In genomic region chr11:115941481-115941993, GRCh38 we compare ENCODE assay signal across 11 cellular contexts.
DNase-seq lines count a peak whose midpoint lies in the region; ATAC-seq and TF ChIP-seq lines count a peak whose summit lies in the region.
"Had no signal": no experiment of that assay in that cellular context is flagged by ENCODE, and none has a peak within 500 bp of the region (broad histone marks: within the 10 kb centered on the region; RNA-seq: fewer than 3 reads in every experiment).

No MANE protein-coding gene starts in this region.

- H3K4me1 ChIP-seq in right cardiac atrium (ENCODE audit: control insufficient read depth, insufficient read depth, low read length) = no peaks in the 10 kb centered on the region
- H3K4me1 ChIP-seq in SK-N-SH (ENCODE audit: control insufficient read depth in 1 of 2, insufficient read depth in 2 of 2, low read depth in 1 of 2, low read length in 1 of 2) = peaks cover 0 to 16% of the 10 kb centered on the region in 2 experiments; a peak in 1 of 4 replicates
- H3K4me1 ChIP-seq: upper lobe of left lung had no signal

- no peak overlapping the region for H3K27ac ChIP-seq in right cardiac atrium (ENCODE audit: low read length)
- H3K27ac ChIP-seq in SK-N-SH (ENCODE audit: low read depth in 2 of 2, low read length in 1 of 2) = 0 out of 4 replicates have a peak overlapping the region, but pooled peaks of 1 of the 2 experiments have one; percentile 4
- H3K27ac ChIP-seq: 22Rv1, upper lobe of left lung had no signal

- no peaks in the 10 kb centered on the region for H3K79me2 ChIP-seq in SK-N-SH (ENCODE audit: insufficient read depth)

- CTCF ChIA-PET in SK-N-SH (lab: Yijun Ruan, JAX) = no interaction called here

- H4K20me1 ChIP-seq in SK-N-SH (ENCODE audit: insufficient read depth) = no peaks in the 10 kb centered on the region

- peak; percentile 83 to 92 for ATAC-seq in right cardiac atrium
- no peak for ATAC-seq in GM21390 (IDR thresholded peaks at IDR 0.05; ENCODE audit: unreplicated experiment)
- no peak for ATAC-seq in GM21737 (IDR thresholded peaks at IDR 0.05; ENCODE audit: unreplicated experiment)

- H3K9me3 ChIP-seq in right cardiac atrium (ENCODE audit: control insufficient read depth, low read length) = no peaks in the 10 kb centered on the region
- H3K9me3 ChIP-seq in SK-N-SH = no peaks in the 10 kb centered on the region
- H3K9me3 ChIP-seq: upper lobe of left lung had no signal

- no peaks in the 10 kb centered on the region for H3F3A ChIP-seq in SK-N-SH (replicated peaks; ENCODE audit: insufficient read depth)

- no peak for TF ChIP-seq EP300 in SK-N-SH (IDR thresholded peaks at IDR 0.05; ENCODE audit: borderline replicate concordance in 1 of 2, low read depth in 1 of 2, low read length in 1 of 2)

- DNase-seq in NK-92 treated with Interleukin-12 subunit alpha and Interleukin-12 subunit beta, amount 100 ng/mL, for 24 hours (lab: John Stamatoyannopoulos, UW) = peak; percentile 52
- DNase-seq in NK-92 (lab: John Stamatoyannopoulos, UW; ENCODE audit: unreplicated experiment) (no peak), amygdala (lab: John Stamatoyannopoulos, UW) (peak in 35 of 56 donors; percentile 8 to 76 (median 49)), right cardiac atrium (peak; percentile 77 to 85 (median 81)), superior temporal gyrus (ENCODE audit: extremely low spot score) (peak; percentile 74), SK-N-SH (no peak)
- DNase-seq: retina had no signal

- POLR2A ChIA-PET in SK-N-SH (lab: Yijun Ruan, JAX) = no interaction called here

- H3K27me3 ChIP-seq in right cardiac atrium (ENCODE audit: control insufficient read depth, insufficient read depth) = no peaks in the 10 kb centered on the region
- H3K27me3 ChIP-seq in SK-N-SH (ENCODE audit: insufficient read depth) = no peaks in the 10 kb centered on the region
- H3K27me3 ChIP-seq: upper lobe of left lung had no signal

- no peak overlapping the region for H3K4me2 ChIP-seq in SK-N-SH

- no peaks in the 10 kb centered on the region for H3K36me3 ChIP-seq in SK-N-SH (replicated peaks in 1 of 2; ENCODE audit: control insufficient read depth in 1 of 2, insufficient read depth in 2 of 2, low read length in 1 of 2)
- H3K36me3 ChIP-seq: upper lobe of left lung had no signal

- no peak overlapping the region for H2AFZ ChIP-seq in SK-N-SH (ENCODE audit: low read depth)

- no peak overlapping the region for H3K9ac ChIP-seq in SK-N-SH

- no peak for TF ChIP-seq RAD21 in SK-N-SH (IDR thresholded peaks at IDR 0.05; ENCODE audit: low read length)

- no peak for TF ChIP-seq CTCF in SK-N-SH (IDR thresholded peaks at IDR 0.05)

- H3K9me2 ChIP-seq in SK-N-SH = no peaks in the 10 kb centered on the region

- no peak overlapping the region for H3K4me3 ChIP-seq in right cardiac atrium (ENCODE audit: low read length)
- H3K4me3 ChIP-seq in SK-N-SH (ENCODE audit: low read depth in 2 of 2, low read length in 1 of 2) = no peak overlapping the region
- H3K4me3 ChIP-seq: upper lobe of left lung had no signal

- 65% methylated on average over 15 of the region's 15 CpGs for WGBS in right cardiac atrium
- 47% methylated on average over 15 of the region's 15 CpGs for WGBS in SK-N-SH (ENCODE audit: low lambda C conversion rate)

- intact Hi-C loops in right cardiac atrium (cut with DNase I) = loop anchor here in 1 of 4 donors (10.0 kb wide), 1 partner anchor 57 kb away; no protein-coding TSS in a partner anchor

TF ChIP-seq in SK-N-SH, 30 proteins besides CTCF, POLR2A, EP300 and RAD21:
- TF ChIP-seq NFIC (IDR thresholded peaks at IDR 0.05; ENCODE audit: borderline replicate concordance) = no peak
- no peak for TF ChIP-seq ELF1 (IDR thresholded peaks at IDR 0.05)
- TF ChIP-seq FOXM1 (IDR thresholded peaks at IDR 0.05; ENCODE audit: low read depth) = no peak
- TF ChIP-seq FOSL2 (IDR thresholded peaks at IDR 0.05; ENCODE audit: borderline replicate concordance, low read depth) = no peak
- no peak for TF ChIP-seq GATA2 (CRISPR knock-in tag; IDR thresholded peaks at IDR 0.05)
- no peak for TF ChIP-seq MEF2A (IDR thresholded peaks at IDR 0.05; ENCODE audit: borderline replicate concordance, low read depth)
- TF ChIP-seq SIN3A (IDR thresholded peaks at IDR 0.05; ENCODE audit: borderline replicate concordance, low read depth, low read length) = no peak
- TF ChIP-seq MAX (IDR thresholded peaks at IDR 0.05; ENCODE audit: low read depth) = no peak
- no peak for TF ChIP-seq POLR2AphosphoS5 (IDR thresholded peaks at IDR 0.05; ENCODE audit: low read depth, low read length)
- no peak for TF ChIP-seq TAF1 (IDR thresholded peaks at IDR 0.05; ENCODE audit: borderline replicate concordance, low read depth, low read length)
- TF ChIP-seq USF2 (IDR thresholded peaks at IDR 0.05; ENCODE audit: borderline replicate concordance, low read depth, low read length) = no peak

Comparison
In these comparisons a context has a peak if more than half of its experiments do, and no peak if none do; other contexts are left out.
1. DNase-seq: peak in NK-92 treated with Interleukin-12 subunit alpha and Interleukin-12 subunit beta, amount 100 ng/mL, for 24 hours (single experiment), amygdala (35 of 56), right cardiac atrium (3 of 3) and superior temporal gyrus (single experiment); none in NK-92 (single experiment) and SK-N-SH (single experiment).
2. ATAC-seq: peak in right cardiac atrium (2 of 2); none in GM21390 (single experiment) and GM21737 (single experiment).